8 cellular contexts compared by ENCODE assay signal in genomic region chr3:162547321-162547720, GRCh38.
"Had no signal": no experiment of that assay in that cellular context is flagged by ENCODE, and none has a peak within 500 bp of the region (broad histone marks: within the 10 kb centered on the region; RNA-seq: fewer than 3 reads in every experiment).

No MANE protein-coding gene starts in this region.

- H3K27ac Mint-ChIP-seq: H9 had no signal

- ATAC-seq: HepG2 had no signal

- H3K4me3 Mint-ChIP-seq: H9, IgD-negative memory B cell had no signal

- H3K27ac ChIP-seq: GM23248, HL-60, KMS-11 had no signal

- H3K4me3 ChIP-seq: GM23248 had no signal

- H3K4me2 ChIP-seq: KMS-11 had no signal

- DNase-seq: GM23248, H9, HCEC 1CT, KBM-7 had no signal

- H3K4me1 Mint-ChIP-seq: H9, IgD-negative memory B cell had no signal

- H2AFZ ChIP-seq: GM23248 had no signal

- H3K9ac ChIP-seq: GM23248, KMS-11 had no signal

- H3K36me3 Mint-ChIP-seq: IgD-negative memory B cell had no signal

- H3K27me3 Mint-ChIP-seq: IgD-negative memory B cell had no signal
